In genomic region chr3:136751259-136752045, GRCh38 we compare ENCODE assay signal across 8 cellular contexts. TPM values are rescaled to one million over a fixed set of nuclear protein-coding genes. Genes with fewer than 3 reads are reported as not detected.
DNase-seq lines count a peak whose midpoint lies in the region; TF ChIP-seq lines count a peak whose summit lies in the region.

No MANE protein-coding gene starts in this region.

- no peak overlapping the region for H4K8ac ChIP-seq in H9 (replicated peaks; ENCODE audit: insufficient read length, low read depth, low read length)

- H3K9me3 ChIP-seq in H9 (ENCODE audit: control insufficient read depth, low read depth, low read length) (no peaks in the 10 kb centered on the region), left ventricle myocardium inferior (replicated peaks) (no peaks in the 10 kb centered on the region), prostate gland (no peaks in the 10 kb centered on the region)

- H4K5ac ChIP-seq in H9 (ENCODE audit: insufficient read length, low read depth, low read length), result no peak overlapping the region

- H3T11ph ChIP-seq in H9 (ENCODE audit: low read length), result no peak overlapping the region

- peak overlapping the region; percentile 88 for H2BK5ac ChIP-seq in H9 (ENCODE audit: insufficient read length, low read length)

- no peaks in the 10 kb centered on the region; a peak in 1 of 7 replicates for H3K36me3 Mint-ChIP-seq in H9 (ENCODE audit: insufficient read depth in 1 of 3, low read depth in 3 of 3)
- H3K36me3 Mint-ChIP-seq in T-helper 1 cell treated with Interleukin-12 subunit alpha and Interleukin-12 subunit beta and Interleukin-4 antibody, amounts not matched to agents 30 μg/mL and 1 μg/mL, for 36 hours (ENCODE audit: low read depth), result peaks cover 4% of the 10 kb centered on the region

- H3K14ac ChIP-seq in H9 (ENCODE audit: insufficient read depth, low read length), result peak overlapping the region; percentile 97

- peaks cover 5% of the 10 kb centered on the region; the same call in 1 of the 2 replicates for H3K4me1 ChIP-seq in H9 (ENCODE audit: insufficient read depth, low read length)
- H3K4me1 ChIP-seq in left ventricle myocardium inferior, result peaks cover 51% of the 10 kb centered on the region
- no peaks in the 10 kb centered on the region for H3K4me1 ChIP-seq in prostate gland (replicated peaks)

- H3K27me3 Mint-ChIP-seq in H9 (ENCODE audit: low read depth), result no peaks in the 10 kb centered on the region
- no peaks in the 10 kb centered on the region for H3K27me3 Mint-ChIP-seq in T-helper 1 cell treated with Interleukin-12 subunit alpha and Interleukin-12 subunit beta and Interleukin-4 antibody, amounts not matched to agents 30 μg/mL and 1 μg/mL, for 36 hours (ENCODE audit: low read depth)

- no peak overlapping the region for H2BK15ac ChIP-seq in H9 (ENCODE audit: low read depth, low read length)

- H2BK12ac ChIP-seq in H9 (ENCODE audit: insufficient read length, low read depth, low read length), result peak overlapping the region; percentile 67

- H3K27ac ChIP-seq in H9 (ENCODE audit: insufficient read length, low read depth, low read length) (peak overlapping the region; percentile 81), left ventricle myocardium inferior (replicated peaks) (peak overlapping the region; percentile 96), prostate gland (peak overlapping the region; percentile 99)

- DNase-seq in DMS 273 treated with DMSO at 0.1 percent for 48 hours (lab: John Stamatoyannopoulos, UW), result peak; percentile 85
- DNase-seq in H9, result peak; percentile 76
- peak; percentile 94 for DNase-seq in NCI-H1105 (lab: John Stamatoyannopoulos, UW)
- DNase-seq in amniotic epithelial cell (ENCODE audit: low read depth), result peak; percentile 80
- DNase-seq in left ventricle myocardium inferior, result peak; percentile 77
- peak; percentile 59 for DNase-seq in prostate gland (ENCODE audit: low spot score)
- DNase-seq in ureter (ENCODE audit: low spot score), result peak; percentile 67

- WGBS in H9 (ENCODE audit: extremely low coverage, insufficient read length, low lambda C conversion rate), result no CpG with 5 or more reads among the region's 77 CpGs
- WGBS in prostate gland, result under 1% methylated on average over 55 of the region's 77 CpGs

- H2BK120ac ChIP-seq in H9 (ENCODE audit: low read depth, low read length, poor library complexity, severe bottlenecking), result no peak overlapping the region

- H3K9me3 Mint-ChIP-seq in H9, result no peaks in the 10 kb centered on the region
- H3K9me3 Mint-ChIP-seq in T-helper 1 cell treated with Interleukin-12 subunit alpha and Interleukin-12 subunit beta and Interleukin-4 antibody, amounts not matched to agents 30 μg/mL and 1 μg/mL, for 36 hours, result no peaks in the 10 kb centered on the region

- H3K4me2 ChIP-seq in H9 (ENCODE audit: insufficient read depth, insufficient read length, low read length), result peak overlapping the region; percentile 95

- H3K27me3 ChIP-seq in H9 (ENCODE audit: insufficient read depth, low read length) (no peaks in the 10 kb centered on the region), left ventricle myocardium inferior (ENCODE audit: low read depth) (no peaks in the 10 kb centered on the region), prostate gland (replicated peaks; ENCODE audit: insufficient read depth) (no peaks in the 10 kb centered on the region)

- H2BK20ac ChIP-seq in H9 (ENCODE audit: low read depth, low read length, poor library complexity, severe bottlenecking), result no peak overlapping the region

- no peak overlapping the region for H2AFZ ChIP-seq in H9 (ENCODE audit: low read length)

- H2AK5ac ChIP-seq in H9 (ENCODE audit: insufficient read length, low read length), result no peak overlapping the region

- H3K9ac ChIP-seq in H9 (ENCODE audit: extremely low read depth, insufficient read length, low read length), result peak overlapping the region; percentile 84

- intact Hi-C loops in left ventricle myocardium inferior (cut with micrococcal nuclease), result loop anchor here (2.0 to 10.0 kb wide), 3 partner anchors 261 to 677 kb away; no protein-coding TSS in a partner anchor
- intact Hi-C loops in prostate gland (cut with DNase I), result loop anchor here (2.0 to 5.0 kb wide), 5 partner anchors 111 to 677 kb away; partner anchors contain the start of genes NCK1 and PCCB

- H3K79me1 ChIP-seq in H9 (ENCODE audit: insufficient read depth, low read depth, low read length, poor library complexity, severe bottlenecking), result no peaks in the 10 kb centered on the region

- no peak overlapping the region; the same call in 1 of the 2 replicates for H3K4ac ChIP-seq in H9 (ENCODE audit: low read depth, low read length)

- H3K23me2 ChIP-seq in H9 (ENCODE audit: insufficient read length, low read depth, low read length, poor library complexity, severe bottlenecking), result peaks cover 12% of the 10 kb centered on the region

- H3K27ac Mint-ChIP-seq in H9, result peak overlapping the region; percentile 98 to 100 (median 99)
- peak overlapping the region; percentile 97 for H3K27ac Mint-ChIP-seq in T-helper 1 cell treated with Interleukin-12 subunit alpha and Interleukin-12 subunit beta and Interleukin-4 antibody, amounts not matched to agents 30 μg/mL and 1 μg/mL, for 36 hours

- H3K79me2 ChIP-seq in H9 (ENCODE audit: insufficient read depth, low read length), result peaks cover 23% of the 10 kb centered on the region; the same call in 1 of the 2 replicates

- peak overlapping the region; percentile 83 for H3K4me3 ChIP-seq in left ventricle myocardium inferior
- H3K4me3 ChIP-seq in prostate gland, result peak overlapping the region; percentile 84 to 98

- H3K23ac ChIP-seq in H9 (ENCODE audit: insufficient read length, low read depth, low read length), result no peak overlapping the region

- no peak for TF ChIP-seq POLR2A in prostate gland (IDR thresholded peaks at IDR 0.05)

- H3K4me3 Mint-ChIP-seq in H9, result peak overlapping the region; percentile 75 to 95
- peak overlapping the region; percentile 92 for H3K4me3 Mint-ChIP-seq in T-helper 1 cell treated with Interleukin-12 subunit alpha and Interleukin-12 subunit beta and Interleukin-4 antibody, amounts not matched to agents 30 μg/mL and 1 μg/mL, for 36 hours

- H4K20me1 ChIP-seq in H9 (ENCODE audit: control insufficient read depth, insufficient read depth, insufficient read length), result no peaks in the 10 kb centered on the region

- H3K36me3 ChIP-seq in left ventricle myocardium inferior (no peaks in the 10 kb centered on the region), prostate gland (no peaks in the 10 kb centered on the region)

- peak overlapping the region; percentile 92 for H3K56ac ChIP-seq in H9 (ENCODE audit: insufficient read length, low read depth, low read length)

- peak overlapping the region; percentile 93 for H3K18ac ChIP-seq in H9 (ENCODE audit: insufficient read length, low read depth, low read length)

- TF ChIP-seq CTCF in H9 (conservative IDR thresholded peaks at IDR 0.05) (no peak), left ventricle myocardium inferior (IDR thresholded peaks at IDR 0.05; ENCODE audit: borderline replicate concordance) (no peak), prostate gland (IDR thresholded peaks at IDR 0.05) (no peak)

- no peak overlapping the region for H4K91ac ChIP-seq in H9 (ENCODE audit: insufficient read length, low read depth, low read length)

- peaks cover 41 to 43% of the 10 kb centered on the region in 2 experiments for H3K4me1 Mint-ChIP-seq in H9
- peaks cover 36% of the 10 kb centered on the region for H3K4me1 Mint-ChIP-seq in T-helper 1 cell treated with Interleukin-12 subunit alpha and Interleukin-12 subunit beta and Interleukin-4 antibody, amounts not matched to agents 30 μg/mL and 1 μg/mL, for 36 hours (ENCODE audit: low read depth)

RNA-seq across cellular contexts. Expression of gene STAG1, which starts 0.7 kb away (rescaled TPM):
- total RNA-seq in H9 (2021), result 31.2 and 34.6 TPM in 2 replicates
- 18.4 TPM for total RNA-seq in left ventricle myocardium inferior
- total RNA-seq in prostate gland, result 10 to 100 TPM; 21.9 to 34.1 TPM
- 49.7 TPM for total RNA-seq in ureter

Comparison
In these comparisons a context has a peak if more than half of its experiments do, and no peak if none do; other contexts are left out.
1. Peak in every context shown above with its lines: DNase-seq, H3K4me3 ChIP-seq and H3K27ac ChIP-seq.